31 cellular contexts compared by ENCODE assay signal in genomic region chr4:33218238-33218637, GRCh38.
"Had no signal": no experiment of that assay in that cellular context is flagged by ENCODE, and none has a peak within 500 bp of the region (broad histone marks: within the 10 kb centered on the region; RNA-seq: fewer than 3 reads in every experiment).

No MANE protein-coding gene starts in this region.

- H3K36me3 Mint-ChIP-seq: activated CD4-positive, alpha-beta memory T cell treated with anti-CD3 and anti-CD28 coated beads for 36 hours; activated CD8-positive, alpha-beta memory T cell treated with anti-CD3 and anti-CD28 coated beads, Interleukin-2, amount 10 ng/mL, durations not matched to agents 7 days and 5 days; activated naive CD4-positive, alpha-beta T cell treated with anti-CD3 and anti-CD28 coated beads, Interleukin-2, amount 10 ng/mL, durations not matched to agents 7 days and 5 days; activated naive CD4-positive, alpha-beta T cell treated with anti-CD3 and anti-CD28 coated beads, Interleukin-2, amount 50 U/mL, for 72 hours; activated naive CD8-positive, alpha-beta T cell treated with anti-CD3 and anti-CD28 coated beads, Interleukin-2, amount 10 ng/mL, durations not matched to agents 7 days and 5 days had no signal

- H3K9me3 ChIP-seq: esophagus muscularis mucosa had no signal

- H3K27ac Mint-ChIP-seq: activated CD4-positive, alpha-beta memory T cell treated with anti-CD3 and anti-CD28 coated beads for 36 hours; activated CD4-positive, alpha-beta T cell treated with anti-CD3 and anti-CD28 coated beads for 36 hours; activated CD4-positive, alpha-beta T cell treated with anti-CD3 and anti-CD28 coated beads, Interleukin-2, amount 10 ng/mL, durations not matched to agents 24 days and 14 days; activated CD8-positive, alpha-beta memory T cell treated with anti-CD3 and anti-CD28 coated beads, Interleukin-2, amount 10 ng/mL, durations not matched to agents 7 days and 5 days; activated CD8-positive, alpha-beta T cell treated with anti-CD3 and anti-CD28 coated beads, Interleukin-2, amount 10 ng/mL, durations not matched to agents 7 days and 5 days; activated naive CD4-positive, alpha-beta T cell treated with anti-CD3 and anti-CD28 coated beads, Interleukin-2, amount 10 ng/mL, durations not matched to agents 7 days and 5 days; activated naive CD4-positive, alpha-beta T cell treated with anti-CD3 and anti-CD28 coated beads, Interleukin-2, amount 50 U/mL, for 72 hours; activated naive CD8-positive, alpha-beta T cell treated with anti-CD3 and anti-CD28 coated beads, Interleukin-2, amount 10 ng/mL, durations not matched to agents 7 days and 5 days; activated T-cell treated with anti-CD3 and anti-CD28 coated beads, Interleukin-2, amount 50 U/mL, for 72 hours; effector memory CD8-positive, alpha-beta T cell; T-helper 17 cell; T-helper 2 cell treated with Interferon-gamma antibody and Interleukin-4, amounts not matched to agents 5 μg/mL and 100 μg/mL, for 36 hours had no signal

- H3K4me3 ChIP-seq: coronary artery, esophagus muscularis mucosa had no signal

- H3K27me3 Mint-ChIP-seq: activated CD4-positive, alpha-beta memory T cell treated with anti-CD3 and anti-CD28 coated beads for 36 hours; activated CD4-positive, alpha-beta T cell treated with anti-CD3 and anti-CD28 coated beads for 36 hours; activated CD4-positive, alpha-beta T cell treated with anti-CD3 and anti-CD28 coated beads, Interleukin-2, amount 10 ng/mL, durations not matched to agents 24 days and 14 days; activated CD8-positive, alpha-beta memory T cell treated with anti-CD3 and anti-CD28 coated beads, Interleukin-2, amount 10 ng/mL, durations not matched to agents 7 days and 5 days; activated naive CD4-positive, alpha-beta T cell treated with anti-CD3 and anti-CD28 coated beads, Interleukin-2, amount 10 ng/mL, durations not matched to agents 7 days and 5 days; activated naive CD8-positive, alpha-beta T cell treated with anti-CD3 and anti-CD28 coated beads, Interleukin-2, amount 10 ng/mL, durations not matched to agents 7 days and 5 days; central memory CD8-positive, alpha-beta T cell; effector memory CD8-positive, alpha-beta T cell; T-helper 17 cell had no signal

- H3K4me1 ChIP-seq: esophagus muscularis mucosa had no signal

- H3K36me3 ChIP-seq: brain microvascular endothelial cell, esophagus muscularis mucosa had no signal

- H3K4me3 Mint-ChIP-seq: activated CD4-positive, alpha-beta memory T cell treated with anti-CD3 and anti-CD28 coated beads for 36 hours; activated CD4-positive, alpha-beta T cell treated with anti-CD3 and anti-CD28 coated beads for 36 hours; activated CD4-positive, alpha-beta T cell treated with anti-CD3 and anti-CD28 coated beads, Interleukin-2, amount 10 ng/mL, durations not matched to agents 24 days and 14 days; activated CD8-positive, alpha-beta memory T cell treated with anti-CD3 and anti-CD28 coated beads, Interleukin-2, amount 10 ng/mL, durations not matched to agents 7 days and 5 days; activated CD8-positive, alpha-beta T cell treated with anti-CD3 and anti-CD28 coated beads, Interleukin-2, amount 10 ng/mL, durations not matched to agents 7 days and 5 days; activated naive CD4-positive, alpha-beta T cell treated with anti-CD3 and anti-CD28 coated beads, Interleukin-2, amount 10 ng/mL, durations not matched to agents 7 days and 5 days; activated naive CD8-positive, alpha-beta T cell treated with anti-CD3 and anti-CD28 coated beads, Interleukin-2, amount 10 ng/mL, durations not matched to agents 7 days and 5 days; activated T-cell treated with anti-CD3 and anti-CD28 coated beads, Interleukin-2, amount 50 U/mL, for 72 hours; central memory CD8-positive, alpha-beta T cell; effector memory CD8-positive, alpha-beta T cell; T-helper 17 cell; T-helper 2 cell treated with Interferon-gamma antibody and Interleukin-4, amounts not matched to agents 5 μg/mL and 100 μg/mL, for 36 hours had no signal

- ATAC-seq: activated CD4-positive, alpha-beta T cell treated with anti-CD3 and anti-CD28 coated beads for 36 hours; activated CD8-positive, alpha-beta memory T cell treated with anti-CD3 and anti-CD28 coated beads, Interleukin-2, amount 10 ng/mL, durations not matched to agents 7 days and 5 days; activated CD8-positive, alpha-beta T cell treated with anti-CD3 and anti-CD28 coated beads, Interleukin-2, amount 10 ng/mL, durations not matched to agents 7 days and 5 days; activated naive CD4-positive, alpha-beta T cell treated with anti-CD3 and anti-CD28 coated beads, Interleukin-2, amount 50 U/mL, for 72 hours; activated T-cell treated with anti-CD3 and anti-CD28 coated beads, Interleukin-2, amount 50 U/mL, for 72 hours; effector memory CD8-positive, alpha-beta T cell; T-helper 17 cell had no signal

- DNase-seq: activated CD4-positive, alpha-beta memory T cell treated with anti-CD3 and anti-CD28 coated beads for 36 hours; activated CD4-positive, alpha-beta T cell treated with anti-CD3 and anti-CD28 coated beads for 36 hours; activated CD4-positive, alpha-beta T cell treated with anti-CD3 and anti-CD28 coated beads, Interleukin-2, amount 10 ng/mL, durations not matched to agents 24 days and 14 days; activated CD4-positive, CD25-positive, alpha-beta regulatory T cell; activated CD4-positive, CD25-positive, alpha-beta regulatory T cell treated with anti-CD3 and anti-CD28 coated beads, Interleukin-2, amount 50 U/mL, for 72 hours; activated CD8-positive, alpha-beta memory T cell treated with anti-CD3 and anti-CD28 coated beads, Interleukin-2, amount 10 ng/mL, durations not matched to agents 7 days and 5 days; activated CD8-positive, alpha-beta memory T cell treated with anti-CD3 and anti-CD28 coated beads, Interleukin-2, amount 50 U/mL, for 4 hours; activated CD8-positive, alpha-beta T cell treated with anti-CD3 and anti-CD28 coated beads, Interleukin-2, amount 10 ng/mL, durations not matched to agents 7 days and 5 days; activated gamma-delta T cell; activated naive CD4-positive, alpha-beta T cell; activated naive CD4-positive, alpha-beta T cell treated with anti-CD3 and anti-CD28 coated beads, Interleukin-2, amount 10 ng/mL, durations not matched to agents 7 days and 5 days; activated naive CD8-positive, alpha-beta T cell treated with anti-CD3 and anti-CD28 coated beads, Interleukin-2, amount 10 ng/mL, durations not matched to agents 7 days and 5 days; activated T-cell treated with anti-CD3 and anti-CD28 coated beads, Interleukin-2, amount 50 U/mL, for 1 hour; activated T-cell treated with anti-CD3 and anti-CD28 coated beads, Interleukin-2, amount 50 U/mL, for 72 hours; amniotic stem cell; anterior cingulate cortex; brain microvascular endothelial cell; dermis blood vessel endothelial cell; effector CD4-positive, alpha-beta T cell; effector memory CD8-positive, alpha-beta T cell; erythroblast; foreskin fibroblast; head of caudate nucleus; T-helper 1 cell; T-helper 17 cell; T1000 had no signal

- H3K27ac ChIP-seq: brain microvascular endothelial cell, coronary artery, esophagus muscularis mucosa had no signal

- H3K4me1 Mint-ChIP-seq: activated CD4-positive, alpha-beta T cell treated with anti-CD3 and anti-CD28 coated beads for 36 hours; activated CD4-positive, alpha-beta T cell treated with anti-CD3 and anti-CD28 coated beads, Interleukin-2, amount 10 ng/mL, durations not matched to agents 24 days and 14 days; activated CD8-positive, alpha-beta memory T cell treated with anti-CD3 and anti-CD28 coated beads, Interleukin-2, amount 10 ng/mL, durations not matched to agents 7 days and 5 days; activated naive CD4-positive, alpha-beta T cell treated with anti-CD3 and anti-CD28 coated beads, Interleukin-2, amount 10 ng/mL, durations not matched to agents 7 days and 5 days; activated naive CD8-positive, alpha-beta T cell treated with anti-CD3 and anti-CD28 coated beads, Interleukin-2, amount 10 ng/mL, durations not matched to agents 7 days and 5 days; central memory CD8-positive, alpha-beta T cell; T-helper 17 cell had no signal

- H3K27me3 ChIP-seq: brain microvascular endothelial cell, esophagus muscularis mucosa had no signal
